ENCODE assay signal across 17 cellular contexts in genomic region chr10:87794285-87794684, GRCh38. TPM values are rescaled to one million over a fixed set of nuclear protein-coding genes. Genes with fewer than 3 reads are reported as not detected.
DNase-seq lines count a peak whose midpoint lies in the region; ATAC-seq and TF ChIP-seq lines count a peak whose summit lies in the region.
"Had no signal": no experiment of that assay in that cellular context is flagged by ENCODE, and none has a peak within 500 bp of the region (broad histone marks: within the 10 kb centered on the region; RNA-seq: fewer than 3 reads in every experiment).

No MANE protein-coding gene starts in this region.

- peaks cover 0 to 56% (median 12%) of the 10 kb centered on the region in 3 donors for H3K36me3 Mint-ChIP-seq in naive thymus-derived CD8-positive, alpha-beta T cell

- H3K27ac Mint-ChIP-seq in naive thymus-derived CD8-positive, alpha-beta T cell = peak overlapping the region in 7 of 10 donors; percentile 65 to 83 (median 72)
- H3K27ac Mint-ChIP-seq: activated CD4-positive, alpha-beta T cell treated with anti-CD3 and anti-CD28 coated beads, Interleukin-2, amount 10 ng/mL, durations not matched to agents 24 days and 14 days; neural progenitor cell; stimulated activated naive CD8-positive, alpha-beta T cell treated with anti-CD3 and anti-CD28 coated beads, Interleukin-15, amount 100 ng/mL, for 72 hours had no signal

- no peaks in the 10 kb centered on the region for H3K9me3 Mint-ChIP-seq in naive thymus-derived CD8-positive, alpha-beta T cell
- H3K9me3 Mint-ChIP-seq: activated CD4-positive, alpha-beta T cell treated with anti-CD3 and anti-CD28 coated beads, Interleukin-2, amount 10 ng/mL, durations not matched to agents 24 days and 14 days; stimulated activated naive CD8-positive, alpha-beta T cell treated with anti-CD3 and anti-CD28 coated beads, Interleukin-15, amount 100 ng/mL, for 72 hours had no signal

- POLR2A ChIA-PET in naive thymus-derived CD8-positive, alpha-beta T cell (lab: Charles Lee) = no interaction called here

- H3K27me3 Mint-ChIP-seq in naive thymus-derived CD8-positive, alpha-beta T cell = no peaks in the 10 kb centered on the region
- H3K27me3 Mint-ChIP-seq: activated CD4-positive, alpha-beta T cell treated with anti-CD3 and anti-CD28 coated beads, Interleukin-2, amount 10 ng/mL, durations not matched to agents 24 days and 14 days; stimulated activated naive CD8-positive, alpha-beta T cell treated with anti-CD3 and anti-CD28 coated beads, Interleukin-15, amount 100 ng/mL, for 72 hours had no signal

- ATAC-seq in GM21529 (IDR thresholded peaks at IDR 0.05; ENCODE audit: unreplicated experiment) (peak; percentile 62), esophagus mucosa (no peak), HG03196 (IDR thresholded peaks at IDR 0.05; ENCODE audit: unreplicated experiment) (no peak)
- no peak for ATAC-seq in naive thymus-derived CD8-positive, alpha-beta T cell
- ATAC-seq: stimulated activated naive CD8-positive, alpha-beta T cell treated with anti-CD3 and anti-CD28 coated beads, Interleukin-15, amount 100 ng/mL, for 72 hours had no signal

- no peak overlapping the region for H3K4me3 Mint-ChIP-seq in naive thymus-derived CD8-positive, alpha-beta T cell
- H3K4me3 Mint-ChIP-seq: activated CD4-positive, alpha-beta T cell treated with anti-CD3 and anti-CD28 coated beads, Interleukin-2, amount 10 ng/mL, durations not matched to agents 24 days and 14 days; neural progenitor cell; stimulated activated naive CD8-positive, alpha-beta T cell treated with anti-CD3 and anti-CD28 coated beads, Interleukin-15, amount 100 ng/mL, for 72 hours had no signal

- DNase-seq in GM10266 (ENCODE audit: extremely low spot score) (peak; percentile 20), RPMI7951 (ENCODE audit: low read depth) (peak; percentile 20), DMS53 treated with DMSO at 0.1 percent for 48 hours (lab: John Stamatoyannopoulos, UW; ENCODE audit: unreplicated experiment) (no peak)
- no peak for DNase-seq in naive thymus-derived CD8-positive, alpha-beta T cell
- DNase-seq: activated CD4-positive, alpha-beta T cell treated with anti-CD3 and anti-CD28 coated beads, Interleukin-2, amount 10 ng/mL, durations not matched to agents 24 days and 14 days; aorta; Calu3; dermis blood vessel endothelial cell; NCI-H2081 treated with DMSO at 0.1 percent for 48 hours; NCI-H774; sigmoid colon; stimulated activated naive CD8-positive, alpha-beta T cell treated with anti-CD3 and anti-CD28 coated beads, Interleukin-15, amount 100 ng/mL, for 72 hours; T-helper 2 cell had no signal

- no peak for TF ChIP-seq CTCF in GM10266 (IDR thresholded peaks at IDR 0.05; ENCODE audit: control insufficient read depth, insufficient read depth, low read depth, missing control alignments)

- peaks cover 15 to 63% (median 59%) of the 10 kb centered on the region in 4 donors for H3K4me1 Mint-ChIP-seq in naive thymus-derived CD8-positive, alpha-beta T cell
- H3K4me1 Mint-ChIP-seq: neural progenitor cell had no signal

RNA-seq across cellular contexts. Expression of gene ATAD1, which starts 23.7 kb away (rescaled TPM):
- total RNA-seq in RPMI7951 (2014; rRNA removed; shearing (Covaris generic)) = not detected in 2 replicates
- total RNA-seq in naive thymus-derived CD8-positive, alpha-beta T cell = 10 to 100 TPM; 53.3 to 59.7 TPM
- polyA plus RNA-seq in naive thymus-derived CD8-positive, alpha-beta T cell = 10 to 100 TPM; 32.4 to 39.0 (median 35.9) TPM
- total RNA-seq in esophagus mucosa = 26.3 TPM

Comparison
In these comparisons a context has a peak if more than half of its experiments do, and no peak if none do; other contexts are left out.
1. DNase-seq: peak in GM10266 (single experiment) and RPMI7951 (single experiment); none in naive thymus-derived CD8-positive, alpha-beta T cell (0 of 10) and DMS53 treated with DMSO at 0.1 percent for 48 hours (single experiment).
2. RNA of gene ATAD1, which starts 23.7 kb away (total RNA-seq): 53.3 to 59.7 TPM in naive thymus-derived CD8-positive, alpha-beta T cell and 26.3 TPM in esophagus mucosa (single experiment); not detected in RPMI7951; every median in the first group is over 10 times any median in the second.